ENCODE assay signal across 24 cellular contexts in the genomic region with DNA sequence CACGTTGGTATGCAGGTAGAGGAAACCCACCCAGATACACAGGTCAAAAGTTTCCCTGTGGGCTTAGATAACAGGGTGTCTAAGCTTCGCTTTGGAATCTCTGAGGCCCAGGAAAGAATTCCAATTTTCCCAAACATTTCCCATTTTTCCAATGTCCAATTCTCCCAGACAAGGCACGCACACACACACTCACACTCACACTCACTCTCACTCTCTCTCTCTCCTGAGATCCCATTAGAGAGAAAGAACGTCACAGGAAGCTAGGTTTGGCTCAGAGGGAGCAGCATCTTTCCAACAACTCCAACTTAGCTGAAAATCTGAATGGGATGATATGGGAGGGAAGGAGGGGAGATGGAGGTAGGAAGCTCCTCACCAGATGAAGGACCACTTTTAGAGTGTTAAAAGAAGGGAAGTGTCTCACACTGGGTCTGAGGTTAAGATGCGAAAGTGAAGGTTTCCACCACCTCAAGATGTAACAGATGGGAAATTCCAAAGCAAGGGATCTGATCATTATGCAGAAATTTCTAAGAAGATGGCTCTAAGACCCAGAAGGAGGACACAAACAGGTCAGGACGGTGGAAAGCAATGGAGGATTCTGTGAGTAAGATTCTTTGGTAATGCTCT.
DNase-seq lines count a peak whose midpoint lies in the region; ATAC-seq, FAIRE-seq and TF ChIP-seq lines count a peak whose summit lies in the region.
"Had no signal": no experiment of that assay in that cellular context is flagged by ENCODE, and none has a peak within 500 bp of the region (broad histone marks: within the 10 kb centered on the region; RNA-seq: fewer than 3 reads in every experiment).

No MANE protein-coding gene starts in this region.

- H3K4me1 Mint-ChIP-seq in activated T-cell treated with anti-CD3 and anti-CD28 coated beads, Interleukin-2, amount 50 U/mL, for 4 hours (ENCODE audit: low read depth), result peaks cover 7% of the 10 kb centered on the region
- peaks cover 47% of the 10 kb centered on the region for H3K4me1 Mint-ChIP-seq in nephron
- H3K4me1 Mint-ChIP-seq in CD8-positive, alpha-beta T cell (ENCODE audit: low read depth), result peaks cover 6% of the 10 kb centered on the region

- peak overlapping the region in 2 of 3 experiments; percentile 56 to 57 for H3K27ac Mint-ChIP-seq in nephron
- H3K27ac Mint-ChIP-seq in CD8-positive, alpha-beta T cell, result no peak overlapping the region
- H3K27ac Mint-ChIP-seq: CD8-positive, alpha-beta memory T cell had no signal

- peak; percentile 39 to 44 for ATAC-seq in activated T-cell treated with anti-CD3 and anti-CD28 coated beads, Interleukin-2, amount 50 U/mL, for 4 hours
- ATAC-seq in HG02610 (IDR thresholded peaks at IDR 0.05; ENCODE audit: unreplicated experiment), result peak; percentile 48
- ATAC-seq in CD8-positive, alpha-beta T cell, result no peak

- no peak overlapping the region for H3K4me3 Mint-ChIP-seq in activated T-cell treated with anti-CD3 and anti-CD28 coated beads, Interleukin-2, amount 50 U/mL, for 4 hours
- no peak overlapping the region for H3K4me3 Mint-ChIP-seq in nephron
- H3K4me3 Mint-ChIP-seq in CD8-positive, alpha-beta T cell, result no peak overlapping the region
- H3K4me3 Mint-ChIP-seq: CD8-positive, alpha-beta memory T cell; H9 had no signal

- intact Hi-C loops in CD8-positive, alpha-beta T cell (cut with DNase I, micrococcal nuclease), result loop anchor here (5.0 to 10.0 kb wide), 3 partner anchors 345 to 1968 kb away; no protein-coding TSS in a partner anchor

- CTCF ChIA-PET in CD8-positive, alpha-beta T cell (lab: Charles Lee), result interaction anchor here (0.6 to 10.0 kb wide), 4 partner anchors 9 to 213 kb away, joined by 3 to 75 read pairs (median 12); no protein-coding TSS in a partner anchor

- no peak for DNase-seq in activated T-cell treated with anti-CD3 and anti-CD28 coated beads, Interleukin-2, amount 50 U/mL, for 4 hours
- no peak for DNase-seq in activated T-cell treated with anti-CD3 and anti-CD28 coated beads, Interleukin-2, amount 50 U/mL, for 48 hours
- no peak for DNase-seq in CD8-positive, alpha-beta T cell
- DNase-seq in small intestine, result no peak
- DNase-seq in activated gamma-delta T cell treated with Interleukin-2 at 50 U/mL for 16 hours, result no peak
- DNase-seq: AML-193; C1 segment of cervical spinal cord; Calu3; CD8-positive, alpha-beta memory T cell; H9; KG1; NCI-H1105; NCI-H2029 treated with DMSO at 0.1 percent for 48 hours; NCI-H2171; NCI-H345; NCI-H524; NCI-H774; NK-92 treated with Interleukin-12 subunit alpha and Interleukin-12 subunit beta, amount 100 ng/mL, for 24 hours; SHP77 treated with DMSO at 0.1 percent for 48 hours had no signal

- H3K9me3 Mint-ChIP-seq in activated T-cell treated with anti-CD3 and anti-CD28 coated beads, Interleukin-2, amount 50 U/mL, for 4 hours, result no peaks in the 10 kb centered on the region
- no peaks in the 10 kb centered on the region for H3K9me3 Mint-ChIP-seq in nephron
- no peaks in the 10 kb centered on the region for H3K9me3 Mint-ChIP-seq in CD8-positive, alpha-beta T cell
- H3K9me3 Mint-ChIP-seq: CD8-positive, alpha-beta memory T cell; H9 had no signal

- H3K27me3 ChIP-seq in CD8-positive, alpha-beta T cell (ENCODE audit: insufficient read depth, low read length), result no peaks in the 10 kb centered on the region
- H3K27me3 ChIP-seq in small intestine (ENCODE audit: control insufficient read depth in 2 of 2, insufficient read depth in 2 of 2, low read length in 2 of 2), result no peaks in the 10 kb centered on the region

- H3K36me3 Mint-ChIP-seq in activated T-cell treated with anti-CD3 and anti-CD28 coated beads, Interleukin-2, amount 50 U/mL, for 4 hours (ENCODE audit: insufficient read depth), result no peaks in the 10 kb centered on the region
- peaks cover 19% of the 10 kb centered on the region for H3K36me3 Mint-ChIP-seq in nephron (ENCODE audit: low read depth)
- H3K36me3 Mint-ChIP-seq in CD8-positive, alpha-beta T cell, result no peaks in the 10 kb centered on the region
- H3K36me3 Mint-ChIP-seq: CD8-positive, alpha-beta memory T cell had no signal

- 76 to 78% (median 76%) methylated on average over 6 of the region's 6 CpGs for WGBS in small intestine, 3 donors

- TF ChIP-seq CTCF in nephron (IDR thresholded peaks at IDR 0.05; ENCODE audit: unreplicated experiment in 3 of 3), result no peak
- no peak for TF ChIP-seq CTCF in CD8-positive, alpha-beta T cell (IDR thresholded peaks at IDR 0.05)

- H3K4me1 ChIP-seq in CD8-positive, alpha-beta T cell (ENCODE audit: insufficient read depth, low read length), result peaks cover 3% of the 10 kb centered on the region
- H3K4me1 ChIP-seq in small intestine (ENCODE audit: control insufficient read depth in 2 of 2, insufficient read depth in 1 of 2, low read depth in 1 of 2, low read length in 1 of 2), result peaks cover 4 to 10% of the 10 kb centered on the region in 2 donors

- H3K36me3 ChIP-seq in CD8-positive, alpha-beta T cell (ENCODE audit: insufficient read depth, low read length), result no peaks in the 10 kb centered on the region
- no peaks in the 10 kb centered on the region for H3K36me3 ChIP-seq in small intestine (ENCODE audit: control insufficient read depth in 2 of 2, insufficient read depth in 2 of 2, low read length in 2 of 2)

- FAIRE-seq in small intestine (lab: Jason Lieb, UNC), result no peak
- FAIRE-seq: G401.6, HTR-8/SVneo had no signal

- peaks cover 32% of the 10 kb centered on the region for H3K27me3 Mint-ChIP-seq in activated T-cell treated with anti-CD3 and anti-CD28 coated beads, Interleukin-2, amount 50 U/mL, for 4 hours (ENCODE audit: low read depth)
- H3K27me3 Mint-ChIP-seq in nephron (ENCODE audit: low read depth), result no peaks in the 10 kb centered on the region
- peaks cover 25% of the 10 kb centered on the region for H3K27me3 Mint-ChIP-seq in CD8-positive, alpha-beta T cell (ENCODE audit: low read depth)

- H3K9me3 ChIP-seq in CD8-positive, alpha-beta T cell (ENCODE audit: low read length), result no peaks in the 10 kb centered on the region
- no peaks in the 10 kb centered on the region for H3K9me3 ChIP-seq in small intestine (ENCODE audit: control insufficient read depth, low read depth)

- no peak overlapping the region for H3K4me3 ChIP-seq in CD8-positive, alpha-beta T cell (ENCODE audit: low read depth, low read length)
- no peak overlapping the region for H3K4me3 ChIP-seq in small intestine (ENCODE audit: low read depth in 1 of 2, low read length in 2 of 2)
- H3K4me3 ChIP-seq: SK-N-MC had no signal

- no peak overlapping the region for H3K27ac ChIP-seq in CD8-positive, alpha-beta T cell (ENCODE audit: low read depth, low read length)
- H3K27ac ChIP-seq in small intestine (ENCODE audit: low read depth in 1 of 2, low read length in 1 of 2), result peak overlapping the region in 1 of 2 donors; percentile 61
- H3K27ac ChIP-seq: SK-N-MC had no signal

- POLR2A ChIA-PET in CD8-positive, alpha-beta T cell (lab: Charles Lee), result interaction anchor here (0.7 kb wide), 1 partner anchor 11 kb away, joined by 3 read pairs; no protein-coding TSS in a partner anchor
